In the genomic region with DNA sequence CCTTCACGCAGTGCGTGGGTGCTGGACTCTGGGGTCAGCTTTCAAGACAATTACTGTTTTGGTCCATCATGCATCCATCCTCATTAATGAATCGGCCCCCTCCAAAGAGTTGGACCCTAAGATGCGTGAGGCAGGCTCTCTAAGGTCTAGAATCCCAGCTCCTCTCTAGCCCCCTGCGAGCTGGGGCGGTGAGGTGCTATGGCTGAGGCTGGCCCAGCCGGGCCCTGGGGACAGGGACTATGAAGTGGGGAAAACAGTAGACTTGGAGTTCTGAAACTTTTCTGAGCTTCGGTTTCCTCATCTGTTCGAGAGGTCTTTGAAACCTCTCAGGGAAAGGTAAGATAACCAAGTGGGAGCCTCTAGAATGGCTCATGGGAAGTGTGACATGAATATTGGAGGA, we compare ENCODE assay signal across 12 cellular contexts. TPM values are rescaled to one million over a fixed set of nuclear protein-coding genes. Genes with fewer than 3 reads are reported as not detected.
DNase-seq lines count a peak whose midpoint lies in the region; ATAC-seq and TF ChIP-seq lines count a peak whose summit lies in the region.
"Had no signal": no experiment of that assay in that cellular context is flagged by ENCODE, and none has a peak within 500 bp of the region (broad histone marks: within the 10 kb centered on the region; RNA-seq: fewer than 3 reads in every experiment).

No MANE protein-coding gene starts in this region.

- no peak overlapping the region for H2AFZ ChIP-seq in Loucy (ENCODE audit: low read length)
- H2AFZ ChIP-seq in neural progenitor cell (replicated peaks), result no peak overlapping the region

- H3K27me3 Mint-ChIP-seq in Calu3 (ENCODE audit: unreplicated experiment) (no peaks in the 10 kb centered on the region), neural progenitor cell (ENCODE audit: insufficient read depth, low read depth) (no peaks in the 10 kb centered on the region)
- no peaks in the 10 kb centered on the region for H3K27me3 Mint-ChIP-seq in central memory CD8-positive, alpha-beta T cell

- H3K27ac ChIP-seq in neural progenitor cell (no peak overlapping the region), gastroesophageal sphincter (peak overlapping the region in 1 of 4 donors; percentile 94)
- H3K27ac ChIP-seq: SJSA1 had no signal

- H3K79me2 ChIP-seq in Loucy (ENCODE audit: insufficient read depth, low read length), result peaks cover 44% of the 10 kb centered on the region
- peaks cover 32% of the 10 kb centered on the region for H3K79me2 ChIP-seq in neural progenitor cell (ENCODE audit: low read depth)

- DNase-seq in Calu3, result no peak
- no peak for DNase-seq in central memory CD8-positive, alpha-beta T cell (ENCODE audit: low spot score in 2 of 2)
- DNase-seq in neural progenitor cell (ENCODE audit: low spot score), result no peak
- no peak for DNase-seq in NCI-H2196 treated with DMSO at 0.1 percent for 48 hours (lab: John Stamatoyannopoulos, UW; ENCODE audit: unreplicated experiment)
- DNase-seq: EL, KG1, NCI-H446 treated with DMSO at 0.1 percent for 48 hours had no signal

- H3K9me3 ChIP-seq in Loucy (ENCODE audit: insufficient read depth, low read depth, low read length) (no peaks in the 10 kb centered on the region), neural progenitor cell (ENCODE audit: low read depth) (no peaks in the 10 kb centered on the region), gastroesophageal sphincter (no peaks in the 10 kb centered on the region)
- H3K9me3 ChIP-seq: SJSA1 had no signal

- H3K9me2 ChIP-seq in Loucy (replicated peaks; ENCODE audit: low read depth, low read length), result no peaks in the 10 kb centered on the region

- H3K36me3 ChIP-seq in Loucy (ENCODE audit: insufficient read depth, low read length), result peaks cover 29% of the 10 kb centered on the region; the same call in 1 of the 2 replicates
- no peaks in the 10 kb centered on the region for H3K36me3 ChIP-seq in neural progenitor cell
- H3K36me3 ChIP-seq in gastroesophageal sphincter, result peaks cover 0 to 45% of the 10 kb centered on the region in 2 donors

- no peak overlapping the region for H3K27ac Mint-ChIP-seq in Calu3 (ENCODE audit: unreplicated experiment)
- H3K27ac Mint-ChIP-seq in central memory CD8-positive, alpha-beta T cell (ENCODE audit: low read depth), result peak overlapping the region; percentile 95
- H3K27ac Mint-ChIP-seq in neural progenitor cell, result no peak overlapping the region

- BruUV-seq in Calu3 (replicated peaks; lab: Mats Ljungman, UMichigan), result no TSS peak

- no peaks in the 10 kb centered on the region for H3F3A ChIP-seq in Loucy (ENCODE audit: low read depth)
- peaks cover 4% of the 10 kb centered on the region for H3F3A ChIP-seq in neural progenitor cell (ENCODE audit: low read depth)

- ATAC-seq in central memory CD8-positive, alpha-beta T cell (replicated peaks; ENCODE audit: extremely low read depth, poor library complexity, severe bottlenecking), result no peak
- no peak for ATAC-seq in HG03432 (IDR thresholded peaks at IDR 0.05; ENCODE audit: unreplicated experiment)
- no peak for ATAC-seq in gastroesophageal sphincter

- H4K20me1 ChIP-seq in Loucy (ENCODE audit: insufficient read depth, low read length, poor library complexity, severe bottlenecking) (peaks cover 18% of the 10 kb centered on the region), neural progenitor cell (ENCODE audit: low read depth) (peaks cover 9% of the 10 kb centered on the region)

- H3K36me3 Mint-ChIP-seq in Calu3 (ENCODE audit: insufficient read depth, unreplicated experiment), result peaks cover 63% of the 10 kb centered on the region
- peaks cover 38% of the 10 kb centered on the region for H3K36me3 Mint-ChIP-seq in central memory CD8-positive, alpha-beta T cell (ENCODE audit: insufficient read depth)
- peaks cover 16% of the 10 kb centered on the region for H3K36me3 Mint-ChIP-seq in neural progenitor cell

- TF ChIP-seq CTCF in Calu3 (IDR thresholded peaks at IDR 0.05; ENCODE audit: unreplicated experiment) (no peak), Loucy (conservative IDR thresholded peaks at IDR 0.05; ENCODE audit: low read length) (no peak), neural progenitor cell (IDR thresholded peaks at IDR 0.05) (no peak), gastroesophageal sphincter (IDR thresholded peaks at IDR 0.05) (no peak)

- H3K4me3 Mint-ChIP-seq in Calu3 (ENCODE audit: low read depth, unreplicated experiment), result peak overlapping the region; percentile 93
- peak overlapping the region; percentile 93 for H3K4me3 Mint-ChIP-seq in central memory CD8-positive, alpha-beta T cell
- H3K4me3 Mint-ChIP-seq in neural progenitor cell, result peak overlapping the region; percentile 99

- peaks cover 31% of the 10 kb centered on the region for H3K4me1 Mint-ChIP-seq in Calu3 (ENCODE audit: low read depth, unreplicated experiment)
- peaks cover 37% of the 10 kb centered on the region for H3K4me1 Mint-ChIP-seq in central memory CD8-positive, alpha-beta T cell
- H3K4me1 Mint-ChIP-seq in neural progenitor cell, result peaks cover 17% of the 10 kb centered on the region

- intact Hi-C loops in Calu3 (cut with micrococcal nuclease; ENCODE audit: unreplicated experiment), result no loop called here

- peak overlapping the region; percentile 91 for H3K4me3 ChIP-seq in Loucy (ENCODE audit: low read length, poor library complexity, severe bottlenecking)
- no peak overlapping the region for H3K4me3 ChIP-seq in neural progenitor cell
- no peak overlapping the region for H3K4me3 ChIP-seq in gastroesophageal sphincter
- H3K4me3 ChIP-seq: lung had no signal

- no peak for TF ChIP-seq EP300 in gastroesophageal sphincter (IDR thresholded peaks at IDR 0.05)

- H3K9me3 Mint-ChIP-seq in Calu3 (ENCODE audit: low read depth, unreplicated experiment), result no peaks in the 10 kb centered on the region
- H3K9me3 Mint-ChIP-seq in central memory CD8-positive, alpha-beta T cell, result no peaks in the 10 kb centered on the region
- no peaks in the 10 kb centered on the region for H3K9me3 Mint-ChIP-seq in neural progenitor cell

- CTCF ChIA-PET in Calu3 (lab: Charles Lee), result interaction anchor here (1.0 kb wide), 1 partner anchor 80 kb away, joined by 3 read pairs; no protein-coding TSS in a partner anchor

- H3K4me2 ChIP-seq in Loucy (ENCODE audit: low read depth, low read length, poor library complexity, severe bottlenecking) (peak overlapping the region; percentile 91), neural progenitor cell (peak overlapping the region; percentile 80)

- H3K4me1 ChIP-seq in Loucy (ENCODE audit: insufficient read depth, low read length, poor library complexity, severe bottlenecking), result peaks cover 12% of the 10 kb centered on the region
- no peaks in the 10 kb centered on the region for H3K4me1 ChIP-seq in neural progenitor cell
- peaks cover 0 to 44% (median 12%) of the 10 kb centered on the region in 3 donors for H3K4me1 ChIP-seq in gastroesophageal sphincter

- H3K9ac ChIP-seq in Loucy (ENCODE audit: low read depth, low read length, poor library complexity, severe bottlenecking) (peak overlapping the region; percentile 93), neural progenitor cell (no peak overlapping the region)

- 67 to 85% methylated on average over 2 of the region's 9 CpGs for WGBS in gastroesophageal sphincter (ENCODE audit: low coverage in 1 of 2), 2 donors

- H3K27me3 ChIP-seq in Loucy (ENCODE audit: insufficient read depth, low read length, poor library complexity, severe bottlenecking) (no peaks in the 10 kb centered on the region), neural progenitor cell (no peaks in the 10 kb centered on the region), gastroesophageal sphincter (no peaks in the 10 kb centered on the region)
- H3K27me3 ChIP-seq: SJSA1 had no signal

- no peak for TF ChIP-seq POLR2A in gastroesophageal sphincter (IDR thresholded peaks at IDR 0.05)

RNA-seq across cellular contexts. Expression of a gene that starts 1.6 kb away (rescaled TPM):
- 60.9 and 67.9 TPM in 2 replicates for total RNA-seq in Calu3 (2022)
- 12.4 and 30.6 TPM in 2 replicates for total RNA-seq in neural progenitor cell (ENCODE audit: low replicate concordance)
- total RNA-seq in gastroesophageal sphincter, result 10 to 100 TPM; 23.6 to 51.0 (median 28.3) TPM

RNA-seq across cellular contexts. Expression of a gene that starts 13.0 kb away (rescaled TPM):
- total RNA-seq in Calu3 (2022) (3.7 and 5.7 TPM in 2 replicates), neural progenitor cell (ENCODE audit: low replicate concordance) (1.6 and 8.2 TPM in 2 replicates), gastroesophageal sphincter (under 1 TPM in 1 of 4 donors, not detected in 3; 0.31 TPM)

RNA-seq across cellular contexts. Expression of a gene that starts 19.1 kb away (rescaled TPM):
- total RNA-seq in Calu3 (2022) (273 and 286 TPM in 2 replicates), neural progenitor cell (ENCODE audit: low replicate concordance) (74.0 and 131 TPM in 2 replicates), gastroesophageal sphincter (10 to 100 TPM; 72.2 to 91.9 (median 85.3) TPM)

RNA-seq across cellular contexts. Expression of a gene that starts 42.5 kb away (rescaled TPM):
- 276 and 286 TPM in 2 replicates for total RNA-seq in Calu3 (2022)
- total RNA-seq in neural progenitor cell (ENCODE audit: low replicate concordance), result 21.4 and 61.0 TPM in 2 replicates
- total RNA-seq in gastroesophageal sphincter, result 10 to 100 TPM; 44.4 to 65.1 (median 56.9) TPM

RNA-seq across cellular contexts. Expression of a gene that starts 59.7 kb away (rescaled TPM):
- total RNA-seq in Calu3 (2022), result 30.2 and 34.3 TPM in 2 replicates
- total RNA-seq in neural progenitor cell (ENCODE audit: low replicate concordance), result 9.1 and 22.0 TPM in 2 replicates
- total RNA-seq in gastroesophageal sphincter, result 10 to 100 TPM; 18.9 to 30.2 (median 24.9) TPM
